Comparison of ENCODE assay signal across 2 cellular contexts in the genomic region with DNA sequence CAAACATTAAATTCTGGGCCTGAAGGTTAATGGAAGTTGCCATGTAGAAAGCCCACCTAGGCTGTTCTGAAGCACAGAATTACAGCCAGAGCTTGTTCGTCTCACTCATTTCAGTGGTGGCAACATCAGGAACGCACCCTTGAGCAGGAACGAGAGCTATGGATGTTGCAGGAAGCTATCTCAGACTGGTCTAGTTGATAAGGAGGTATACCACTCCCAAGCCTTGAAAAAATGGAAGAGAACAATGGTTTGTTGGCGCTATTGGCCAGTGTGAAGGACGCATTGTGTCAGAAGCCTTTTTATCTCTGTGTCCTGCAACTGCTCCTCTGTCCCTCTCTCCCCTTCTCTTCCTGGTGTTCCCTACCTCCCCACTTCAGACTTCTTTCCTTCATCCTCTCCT.
TF ChIP-seq lines count a peak whose summit lies in the region.

No MANE protein-coding gene starts in this region.

TF ChIP-seq in SK-N-SH, 30 proteins besides CTCF, POLR2A, EP300 and RAD21 (continued from another document):
- TF ChIP-seq, protein P1, sequence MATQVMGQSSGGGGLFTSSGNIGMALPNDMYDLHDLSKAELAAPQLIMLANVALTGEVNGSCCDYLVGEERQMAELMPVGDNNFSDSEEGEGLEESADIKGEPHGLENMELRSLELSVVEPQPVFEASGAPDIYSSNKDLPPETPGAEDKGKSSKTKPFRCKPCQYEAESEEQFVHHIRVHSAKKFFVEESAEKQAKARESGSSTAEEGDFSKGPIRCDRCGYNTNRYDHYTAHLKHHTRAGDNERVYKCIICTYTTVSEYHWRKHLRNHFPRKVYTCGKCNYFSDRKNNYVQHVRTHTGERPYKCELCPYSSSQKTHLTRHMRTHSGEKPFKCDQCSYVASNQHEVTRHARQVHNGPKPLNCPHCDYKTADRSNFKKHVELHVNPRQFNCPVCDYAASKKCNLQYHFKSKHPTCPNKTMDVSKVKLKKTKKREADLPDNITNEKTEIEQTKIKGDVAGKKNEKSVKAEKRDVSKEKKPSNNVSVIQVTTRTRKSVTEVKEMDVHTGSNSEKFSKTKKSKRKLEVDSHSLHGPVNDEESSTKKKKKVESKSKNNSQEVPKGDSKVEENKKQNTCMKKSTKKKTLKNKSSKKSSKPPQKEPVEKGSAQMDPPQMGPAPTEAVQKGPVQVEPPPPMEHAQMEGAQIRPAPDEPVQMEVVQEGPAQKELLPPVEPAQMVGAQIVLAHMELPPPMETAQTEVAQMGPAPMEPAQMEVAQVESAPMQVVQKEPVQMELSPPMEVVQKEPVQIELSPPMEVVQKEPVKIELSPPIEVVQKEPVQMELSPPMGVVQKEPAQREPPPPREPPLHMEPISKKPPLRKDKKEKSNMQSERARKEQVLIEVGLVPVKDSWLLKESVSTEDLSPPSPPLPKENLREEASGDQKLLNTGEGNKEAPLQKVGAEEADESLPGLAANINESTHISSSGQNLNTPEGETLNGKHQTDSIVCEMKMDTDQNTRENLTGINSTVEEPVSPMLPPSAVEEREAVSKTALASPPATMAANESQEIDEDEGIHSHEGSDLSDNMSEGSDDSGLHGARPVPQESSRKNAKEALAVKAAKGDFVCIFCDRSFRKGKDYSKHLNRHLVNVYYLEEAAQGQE (IDR thresholded peaks at IDR 0.05; ENCODE audit: low read depth, low read length): no peak
- TF ChIP-seq MXI1 (IDR thresholded peaks at IDR 0.05; ENCODE audit: low read depth, low read length): no peak

TF ChIP-seq in SK-N-SH treated with all-trans-retinoic acid at 6 μM for 48 hours, 23 proteins besides CTCF, POLR2A, EP300 and RAD21 (continued from another document):
- TF ChIP-seq, protein P2, sequence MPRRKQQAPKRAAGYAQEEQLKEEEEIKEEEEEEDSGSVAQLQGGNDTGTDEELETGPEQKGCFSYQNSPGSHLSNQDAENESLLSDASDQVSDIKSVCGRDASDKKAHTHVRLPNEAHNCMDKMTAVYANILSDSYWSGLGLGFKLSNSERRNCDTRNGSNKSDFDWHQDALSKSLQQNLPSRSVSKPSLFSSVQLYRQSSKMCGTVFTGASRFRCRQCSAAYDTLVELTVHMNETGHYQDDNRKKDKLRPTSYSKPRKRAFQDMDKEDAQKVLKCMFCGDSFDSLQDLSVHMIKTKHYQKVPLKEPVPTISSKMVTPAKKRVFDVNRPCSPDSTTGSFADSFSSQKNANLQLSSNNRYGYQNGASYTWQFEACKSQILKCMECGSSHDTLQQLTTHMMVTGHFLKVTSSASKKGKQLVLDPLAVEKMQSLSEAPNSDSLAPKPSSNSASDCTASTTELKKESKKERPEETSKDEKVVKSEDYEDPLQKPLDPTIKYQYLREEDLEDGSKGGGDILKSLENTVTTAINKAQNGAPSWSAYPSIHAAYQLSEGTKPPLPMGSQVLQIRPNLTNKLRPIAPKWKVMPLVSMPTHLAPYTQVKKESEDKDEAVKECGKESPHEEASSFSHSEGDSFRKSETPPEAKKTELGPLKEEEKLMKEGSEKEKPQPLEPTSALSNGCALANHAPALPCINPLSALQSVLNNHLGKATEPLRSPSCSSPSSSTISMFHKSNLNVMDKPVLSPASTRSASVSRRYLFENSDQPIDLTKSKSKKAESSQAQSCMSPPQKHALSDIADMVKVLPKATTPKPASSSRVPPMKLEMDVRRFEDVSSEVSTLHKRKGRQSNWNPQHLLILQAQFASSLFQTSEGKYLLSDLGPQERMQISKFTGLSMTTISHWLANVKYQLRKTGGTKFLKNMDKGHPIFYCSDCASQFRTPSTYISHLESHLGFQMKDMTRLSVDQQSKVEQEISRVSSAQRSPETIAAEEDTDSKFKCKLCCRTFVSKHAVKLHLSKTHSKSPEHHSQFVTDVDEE (CRISPR knock-in tag; IDR thresholded peaks at IDR 0.05): no peak
- TF ChIP-seq CREB5 (CRISPR knock-in tag; IDR thresholded peaks at IDR 0.05; ENCODE audit: low read depth): no peak
